ENCODE assay signal across 1 cellular context in genomic region chr4:176883681-176884418, GRCh38.
TF ChIP-seq lines count a peak whose summit lies in the region.

No MANE protein-coding gene starts in this region.

TF ChIP-seq in IMR-90, 13 proteins besides CTCF, POLR2A, EP300 and RAD21:
- no peak for TF ChIP-seq CEBPB (IDR thresholded peaks at IDR 0.05; ENCODE audit: low read depth, low read length)
- TF ChIP-seq USF2 (IDR thresholded peaks at IDR 0.05; ENCODE audit: low read depth, low read length): no peak
- TF ChIP-seq CHD1 (IDR thresholded peaks at IDR 0.05; ENCODE audit: low read depth, low read length): no peak
- TF ChIP-seq ELK1 (IDR thresholded peaks at IDR 0.05; ENCODE audit: borderline replicate concordance, low read depth, low read length): no peak
- TF ChIP-seq MXI1 (IDR thresholded peaks at IDR 0.05; ENCODE audit: borderline replicate concordance, low read depth, low read length): no peak
- TF ChIP-seq NFE2L2 (IDR thresholded peaks at IDR 0.05; ENCODE audit: low read depth, low read length): no peak
- no peak for TF ChIP-seq MAFK (IDR thresholded peaks at IDR 0.05; ENCODE audit: low read depth, low read length)
- no peak; the same call in 1 of the 2 replicates for TF ChIP-seq BHLHE40 (IDR thresholded peaks at IDR 0.05; ENCODE audit: low read depth, low read length)
- TF ChIP-seq FOS (IDR thresholded peaks at IDR 0.05; ENCODE audit: low read depth, low read length): no peak
- no peak for TF ChIP-seq RCOR1 (IDR thresholded peaks at IDR 0.05; ENCODE audit: insufficient replicate concordance, low read length)
- TF ChIP-seq RFX5 (IDR thresholded peaks at IDR 0.05; ENCODE audit: low read depth, low read length): no peak
- TF ChIP-seq MAZ (IDR thresholded peaks at IDR 0.05; ENCODE audit: borderline replicate concordance, low read depth, low read length): no peak
- no peak for TF ChIP-seq SMC3 (IDR thresholded peaks at IDR 0.05; ENCODE audit: low read depth, low read length)
